In genomic region chr10:110793128-110793812, GRCh38 we compare ENCODE assay signal across 14 cellular contexts.
DNase-seq lines count a peak whose midpoint lies in the region; FAIRE-seq and TF ChIP-seq lines count a peak whose summit lies in the region.
"Had no signal": no experiment of that assay in that cellular context is flagged by ENCODE, and none has a peak within 500 bp of the region (broad histone marks: within the 10 kb centered on the region; RNA-seq: fewer than 3 reads in every experiment).

No MANE protein-coding gene starts in this region.

- in situ Hi-C loops in brain microvascular endothelial cell (cut with HindIII; ENCODE audit: low pct_ligation_motif_present, low sequenced_read_pairs), result no loop called here

- DNase-seq in NCI-H1092 (lab: John Stamatoyannopoulos, UW), result peak; percentile 42
- DNase-seq in brain microvascular endothelial cell, result no peak
- DNase-seq in kidney, result no peak
- DNase-seq in renal cortical epithelial cell (ENCODE audit: low read depth), result peak; percentile 55
- no peak for DNase-seq in posterior cingulate gyrus
- DNase-seq in HPDE6-E6E7 (ENCODE audit: extremely low spot score), result no peak
- DNase-seq in activated gamma-delta T cell treated with Interleukin-2 at 50 U/mL for 16 hours, result no peak
- DNase-seq in C1 segment of cervical spinal cord (lab: John Stamatoyannopoulos, UW), result no peak
- DNase-seq: activated gamma-delta T cell, MM.1S, psoas muscle had no signal

- H3K4me3 ChIP-seq in brain microvascular endothelial cell (ENCODE audit: low read depth, low read length), result no peak overlapping the region
- H3K4me3 ChIP-seq in kidney (ENCODE audit: low read length in 2 of 2), result peak overlapping the region; percentile 38 to 40
- H3K4me3 ChIP-seq: ascending aorta, psoas muscle, SK-N-MC, upper lobe of left lung had no signal

- H3K4me1 ChIP-seq in kidney (ENCODE audit: control insufficient read depth in 1 of 2, insufficient read depth in 1 of 2, low read depth in 1 of 2, low read length in 2 of 2), result peaks cover 0 to 19% of the 10 kb centered on the region in 2 donors
- H3K4me1 ChIP-seq: psoas muscle had no signal

- TF ChIP-seq CTCF in brain microvascular endothelial cell (IDR thresholded peaks at IDR 0.05; ENCODE audit: low read depth, low read length, missing control alignments) (no peak), kidney (IDR thresholded peaks at IDR 0.05; ENCODE audit: borderline replicate concordance, extremely low read depth, insufficient read depth) (no peak)

- intact Hi-C loops in kidney (cut with DNase I), result no loop called here
- intact Hi-C loops in posterior cingulate gyrus (cut with DNase I), result no loop called here

- H3K27ac ChIP-seq in brain microvascular endothelial cell, result peak overlapping the region; percentile 39
- H3K27ac ChIP-seq in kidney (ENCODE audit: low read depth in 2 of 2, low read length in 2 of 2), result peak overlapping the region; percentile 8 to 9
- H3K27ac ChIP-seq: ascending aorta, psoas muscle, SK-N-MC, upper lobe of left lung had no signal

- no peaks in the 10 kb centered on the region for H3K27me3 ChIP-seq in brain microvascular endothelial cell (replicated peaks)
- H3K27me3 ChIP-seq: ascending aorta, upper lobe of left lung had no signal

- no peaks in the 10 kb centered on the region for H3K36me3 ChIP-seq in brain microvascular endothelial cell (replicated peaks)
- no peaks in the 10 kb centered on the region for H3K36me3 ChIP-seq in kidney (ENCODE audit: control insufficient read depth in 1 of 2, insufficient read depth in 2 of 2, low read length in 2 of 2)
- H3K36me3 ChIP-seq: ascending aorta, upper lobe of left lung had no signal

- FAIRE-seq in kidney (lab: Jason Lieb, UNC), result peak; percentile 75

- H3K9me3 ChIP-seq in kidney (ENCODE audit: control insufficient read depth in 1 of 2, low read length in 2 of 2), result no peaks in the 10 kb centered on the region
- H3K9me3 ChIP-seq: ascending aorta, psoas muscle, upper lobe of left lung had no signal

- peak overlapping the region in 1 of 2 donors; percentile 30 for H3K9ac ChIP-seq in kidney (ENCODE audit: low read length in 2 of 2)

Comparison
In these comparisons a context has a peak if more than half of its experiments do, and no peak if none do; other contexts are left out.
1. DNase-seq: peak in NCI-H1092 (single experiment) and renal cortical epithelial cell (single experiment); none in brain microvascular endothelial cell (single experiment), kidney (single experiment), posterior cingulate gyrus (0 of 10), HPDE6-E6E7 (single experiment), activated gamma-delta T cell treated with Interleukin-2 at 50 U/mL for 16 hours (single experiment) and C1 segment of cervical spinal cord (0 of 14).